Comparison of ENCODE assay signal across 8 cellular contexts in the genomic region with DNA sequence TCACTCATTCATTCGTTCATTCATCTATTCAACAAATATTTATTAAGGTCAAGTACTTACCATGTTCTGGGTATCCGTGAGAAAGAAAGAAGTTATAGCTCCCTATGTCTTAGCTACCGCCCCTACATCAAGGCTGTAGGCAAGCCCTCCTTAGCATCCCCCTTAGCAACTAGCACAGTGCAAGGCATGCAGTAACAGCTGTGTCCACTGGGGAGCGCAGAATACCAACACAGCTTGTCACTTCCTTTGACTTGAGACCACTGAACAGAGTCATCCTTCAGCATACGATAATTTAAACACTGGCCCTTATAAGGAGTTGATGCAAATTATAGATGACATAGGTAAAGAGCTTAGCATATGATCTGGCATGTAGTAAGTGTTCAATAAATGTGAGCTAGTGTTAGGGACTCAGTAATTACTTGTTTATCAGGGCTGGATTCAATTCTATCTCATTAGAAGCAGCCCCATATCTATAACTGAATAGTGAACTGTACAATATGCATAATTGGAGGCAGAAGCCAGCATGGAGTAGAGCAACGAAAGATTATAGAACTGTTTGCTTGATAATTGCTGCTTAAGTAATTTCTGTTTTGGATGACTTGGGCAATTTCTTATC. TPM values are rescaled to one million over a fixed set of nuclear protein-coding genes. Genes with fewer than 3 reads are reported as not detected.
DNase-seq lines count a peak whose midpoint lies in the region; ATAC-seq, FAIRE-seq and TF ChIP-seq lines count a peak whose summit lies in the region.

No MANE protein-coding gene starts in this region.

- H3K4me3 Mint-ChIP-seq in activated naive CD4-positive, alpha-beta T cell treated with anti-CD3 and anti-CD28 coated beads for 36 hours = no peak overlapping the region

- WGBS in heart right ventricle, 2 donors = 9% methylated on average over 6 of the region's 6 CpGs
- WGBS in sigmoid colon, 2 donors = 12 to 15% methylated on average over 6 of the region's 6 CpGs

- no peak for FAIRE-seq in RCC 7860 (lab: Jason Lieb, UNC)

- no peaks in the 10 kb centered on the region for H3K9me3 Mint-ChIP-seq in activated naive CD4-positive, alpha-beta T cell treated with anti-CD3 and anti-CD28 coated beads for 36 hours

- intact Hi-C loops in activated naive CD4-positive, alpha-beta T cell treated with anti-CD3 and anti-CD28 coated beads for 36 hours (cut with micrococcal nuclease) = loop anchor here (1.0 to 5.0 kb wide), 3 partner anchors 68 to 147 kb away; no protein-coding TSS in a partner anchor
- intact Hi-C loops in heart right ventricle (cut with DNase I) (loop anchor here in 3 of 10 donors (2.0 to 5.0 kb wide), 3 partner anchors 78 to 148 kb away; no protein-coding TSS in a partner anchor), sigmoid colon (cut with DNase I) (loop anchor here (2.0 to 5.0 kb wide), 2 partner anchors 98 to 148 kb away; no protein-coding TSS in a partner anchor)

- H3K36me3 ChIP-seq in heart right ventricle = no peaks in the 10 kb centered on the region
- H3K36me3 ChIP-seq in sigmoid colon = no peaks in the 10 kb centered on the region

- H3K4me3 ChIP-seq in heart right ventricle (no peak overlapping the region), sigmoid colon (no peak overlapping the region)

- no peak overlapping the region for H3K27ac ChIP-seq in heart right ventricle
- H3K27ac ChIP-seq in sigmoid colon = no peak overlapping the region

- H3K9me3 ChIP-seq in heart right ventricle (no peaks in the 10 kb centered on the region), sigmoid colon (no peaks in the 10 kb centered on the region)

- CTCF ChIA-PET in activated naive CD4-positive, alpha-beta T cell treated with anti-CD3 and anti-CD28 coated beads for 36 hours (lab: Charles Lee) = interaction anchor here (0.6 to 2.0 kb wide), 12 partner anchors 12 to 271 kb away, joined by 3 to 8 read pairs (median 4); no protein-coding TSS in a partner anchor

- TF ChIP-seq EP300 in sigmoid colon (IDR thresholded peaks at IDR 0.05) = no peak

- TF ChIP-seq POLR2A in sigmoid colon (IDR thresholded peaks at IDR 0.05) = no peak

- peaks cover 0 to 27% (median 0%) of the 10 kb centered on the region in 7 donors for H3K27me3 ChIP-seq in heart right ventricle
- no peaks in the 10 kb centered on the region for H3K27me3 ChIP-seq in sigmoid colon

- TF ChIP-seq CTCF in heart right ventricle (IDR thresholded peaks at IDR 0.05) (peak; percentile 41 to 84 (median 70)), sigmoid colon (IDR thresholded peaks at IDR 0.05) (peak; percentile 23 to 63 (median 46))

- peaks cover 4% of the 10 kb centered on the region for H3K27me3 Mint-ChIP-seq in activated naive CD4-positive, alpha-beta T cell treated with anti-CD3 and anti-CD28 coated beads for 36 hours (ENCODE audit: low read depth)

- ATAC-seq in GM18858 (IDR thresholded peaks at IDR 0.05; ENCODE audit: unreplicated experiment) (peak; percentile 91), HG03354 (IDR thresholded peaks at IDR 0.05; ENCODE audit: poor library complexity, severe bottlenecking, unreplicated experiment) (peak; percentile 98), heart right ventricle (peak in 3 of 8 donors; percentile 51 to 64 (median 55)), HG02571 (IDR thresholded peaks at IDR 0.05; ENCODE audit: unreplicated experiment) (no peak)

- no peaks in the 10 kb centered on the region for H3K36me3 Mint-ChIP-seq in activated naive CD4-positive, alpha-beta T cell treated with anti-CD3 and anti-CD28 coated beads for 36 hours (ENCODE audit: low read depth)

- H3K4me1 ChIP-seq in heart right ventricle (no peaks in the 10 kb centered on the region), sigmoid colon (no peaks in the 10 kb centered on the region)

- H3K4me1 Mint-ChIP-seq in activated naive CD4-positive, alpha-beta T cell treated with anti-CD3 and anti-CD28 coated beads for 36 hours (ENCODE audit: low read depth) = no peaks in the 10 kb centered on the region

- DNase-seq in Ammon's horn (ENCODE audit: low spot score) (peak; percentile 61), RCC 7860 (ENCODE audit: low spot score) (peak; percentile 24), heart right ventricle (peak; percentile 25 to 40), sigmoid colon (no peak)
- peak; percentile 71 for DNase-seq in activated naive CD4-positive, alpha-beta T cell treated with anti-CD3 and anti-CD28 coated beads for 36 hours

- no peak overlapping the region for H3K27ac Mint-ChIP-seq in activated naive CD4-positive, alpha-beta T cell treated with anti-CD3 and anti-CD28 coated beads for 36 hours

RNA-seq across cellular contexts. Expression of a gene that starts 8.7 kb away (rescaled TPM):
- total RNA-seq in activated naive CD4-positive, alpha-beta T cell treated with anti-CD3 and anti-CD28 coated beads for 36 hours = not detected
- total RNA-seq in heart right ventricle (under 1 TPM in 5 of 10 donors, not detected in 5; 0.04 to 0.17 (median 0.09) TPM), sigmoid colon (not detected)
- polyA plus RNA-seq in heart right ventricle (not detected), sigmoid colon (not detected)

RNA-seq across cellular contexts. Expression of a gene that starts 46.1 kb away (rescaled TPM):
- total RNA-seq in activated naive CD4-positive, alpha-beta T cell treated with anti-CD3 and anti-CD28 coated beads for 36 hours = not detected
- total RNA-seq in heart right ventricle (not detected), sigmoid colon (not detected)
- polyA plus RNA-seq in heart right ventricle (not detected), sigmoid colon (not detected)
